Comparison of ENCODE assay signal across 11 cellular contexts in genomic region chr4:103204114-103204513, GRCh38. TPM values are rescaled to one million over a fixed set of nuclear protein-coding genes. Genes with fewer than 3 reads are reported as not detected.
A peak's percentile ranks its signal among the peaks of the same experiment; 100 is the strongest.
DNase-seq lines count a peak whose midpoint lies in the region; ATAC-seq and TF ChIP-seq lines count a peak whose summit lies in the region.
"Had no signal": no experiment of that assay in that cellular context is flagged by ENCODE, and none has a peak within 500 bp of the region (broad histone marks: within the 10 kb centered on the region; RNA-seq: fewer than 3 reads in every experiment).

No MANE protein-coding gene starts in this region.

- ATAC-seq in stimulated activated memory B cell treated with anti-CD40 and anti-IgM and Interleukin-4, amounts not matched to agents 10 μg/mL and 1 μg/mL and 100 μg/mL, for 72 hours: no peak
- no peak for ATAC-seq in GM18519 (IDR thresholded peaks at IDR 0.05; ENCODE audit: low FRiP score, unreplicated experiment)

- H4K20me1 ChIP-seq in KMS-11 (ENCODE audit: insufficient read depth): no peaks in the 10 kb centered on the region

- no peaks in the 10 kb centered on the region for H3K36me3 Mint-ChIP-seq in stimulated activated memory B cell treated with anti-CD40 and anti-IgM and Interleukin-4, amounts not matched to agents 10 μg/mL and 1 μg/mL and 100 μg/mL, for 72 hours

- no peak overlapping the region for H3K27ac Mint-ChIP-seq in stimulated activated memory B cell treated with anti-CD40 and anti-IgM and Interleukin-4, amounts not matched to agents 10 μg/mL and 1 μg/mL and 100 μg/mL, for 72 hours
- H3K27ac Mint-ChIP-seq: activated T-helper 2 cell treated with anti-CD3 and anti-CD28 coated beads, Interferon-gamma antibody, Interleukin-2, Interleukin-4, amounts not matched to agents 10 μg/mL and 5 μg/mL and 100 μg/mL, durations not matched to agents 14 hours and 24 hours and 36 hours had no signal

- no peaks in the 10 kb centered on the region for H3K4me1 Mint-ChIP-seq in stimulated activated memory B cell treated with anti-CD40 and anti-IgM and Interleukin-4, amounts not matched to agents 10 μg/mL and 1 μg/mL and 100 μg/mL, for 72 hours

- H3K4me3 ChIP-seq in KMS-11 (IDR thresholded peaks at IDR 0.05; ENCODE audit: insufficient read depth, low read depth, low read length) (no peak overlapping the region), WERI-Rb-1 (ENCODE audit: low read depth, low read length) (no peak overlapping the region), liver (ENCODE audit: low read depth in 1 of 3, low read length in 3 of 3) (no peak overlapping the region)
- H3K4me3 ChIP-seq: esophagus muscularis mucosa, SJCRH30 had no signal

- H3K4me1 ChIP-seq in KMS-11 (ENCODE audit: low read depth, poor library complexity, severe bottlenecking) (no peaks in the 10 kb centered on the region), liver (ENCODE audit: control insufficient read depth in 4 of 4, insufficient read depth in 4 of 4, low read length in 3 of 4) (no peaks in the 10 kb centered on the region)
- H3K4me1 ChIP-seq: SJCRH30 had no signal

- H3K4me3 Mint-ChIP-seq in stimulated activated memory B cell treated with anti-CD40 and anti-IgM and Interleukin-4, amounts not matched to agents 10 μg/mL and 1 μg/mL and 100 μg/mL, for 72 hours: no peak overlapping the region

- H3K4me2 ChIP-seq in KMS-11: no peak overlapping the region

- peak; percentile 44 for TF ChIP-seq CTCF in KMS-11 (conservative IDR thresholded peaks at IDR 0.05; ENCODE audit: low read depth, low read length)
- peak; percentile 32; the same call in 1 of the 2 replicates for TF ChIP-seq CTCF in WERI-Rb-1 (IDR thresholded peaks at IDR 0.05; ENCODE audit: low read depth, low read length)
- TF ChIP-seq CTCF in liver (IDR thresholded peaks at IDR 0.05; ENCODE audit: low read depth, low read length, missing input control): peak; percentile 38

- WGBS in liver: 39% methylated on average over 1 of the region's 1 CpG

- H3K27ac ChIP-seq in KMS-11 (no peak overlapping the region), WERI-Rb-1 (no peak overlapping the region), liver (ENCODE audit: low read depth in 1 of 2, low read length in 2 of 2) (no peak overlapping the region)
- H3K27ac ChIP-seq: esophagus muscularis mucosa, SJCRH30 had no signal

- H3K9me3 ChIP-seq in WERI-Rb-1 (ENCODE audit: severe bottlenecking) (no peaks in the 10 kb centered on the region), liver (ENCODE audit: control insufficient read depth in 4 of 4, low read length in 3 of 4) (no peaks in the 10 kb centered on the region)
- H3K9me3 ChIP-seq: esophagus muscularis mucosa, SJCRH30 had no signal

- H3K27me3 ChIP-seq in KMS-11 (ENCODE audit: insufficient read depth, low read depth) (no peaks in the 10 kb centered on the region), WERI-Rb-1 (ENCODE audit: insufficient read depth, low read depth, severe bottlenecking) (no peaks in the 10 kb centered on the region), liver (ENCODE audit: control insufficient read depth in 4 of 4, insufficient read depth in 4 of 4, low read length in 3 of 4) (no peaks in the 10 kb centered on the region)
- H3K27me3 ChIP-seq: SJCRH30 had no signal

- H3K27me3 Mint-ChIP-seq in stimulated activated memory B cell treated with anti-CD40 and anti-IgM and Interleukin-4, amounts not matched to agents 10 μg/mL and 1 μg/mL and 100 μg/mL, for 72 hours: peaks cover 16% of the 10 kb centered on the region

- TF ChIP-seq RAD21 in liver (IDR thresholded peaks at IDR 0.05): peak; percentile 83 to 84

- no peak overlapping the region for H2AFZ ChIP-seq in KMS-11 (ENCODE audit: low read depth)

- H3K36me3 ChIP-seq in KMS-11 (ENCODE audit: insufficient read depth): no peaks in the 10 kb centered on the region
- H3K36me3 ChIP-seq in WERI-Rb-1: no peaks in the 10 kb centered on the region
- H3K36me3 ChIP-seq in liver (ENCODE audit: control insufficient read depth in 4 of 4, insufficient read depth in 3 of 4, low read depth in 1 of 4, low read length in 3 of 4): no peaks in the 10 kb centered on the region
- H3K36me3 ChIP-seq: esophagus muscularis mucosa, SJCRH30 had no signal

- DNase-seq in DMS114 treated with DMSO at 0.1 percent for 48 hours (lab: John Stamatoyannopoulos, UW; ENCODE audit: unreplicated experiment) (peak; percentile 11), WERI-Rb-1 (no peak), HuH-7.5 (ENCODE audit: low spot score) (no peak), activated gamma-delta T cell treated with Interleukin-2 at 50 U/mL for 16 hours (no peak)

- no peaks in the 10 kb centered on the region for H3K79me2 ChIP-seq in KMS-11 (ENCODE audit: insufficient read depth, low read depth)

- H3K9ac ChIP-seq in KMS-11: no peak overlapping the region
- no peak overlapping the region for H3K9ac ChIP-seq in liver (ENCODE audit: low read depth in 1 of 2, low read length in 2 of 2)

- H3K9me3 Mint-ChIP-seq in stimulated activated memory B cell treated with anti-CD40 and anti-IgM and Interleukin-4, amounts not matched to agents 10 μg/mL and 1 μg/mL and 100 μg/mL, for 72 hours: no peaks in the 10 kb centered on the region
- H3K9me3 Mint-ChIP-seq: activated T-helper 2 cell treated with anti-CD3 and anti-CD28 coated beads, Interferon-gamma antibody, Interleukin-2, Interleukin-4, amounts not matched to agents 10 μg/mL and 5 μg/mL and 100 μg/mL, durations not matched to agents 14 hours and 24 hours and 36 hours had no signal

TF ChIP-seq in liver, 16 proteins besides CTCF, POLR2A, EP300 and RAD21:
- TF ChIP-seq REST (IDR thresholded peaks at IDR 0.05): no peak
- no peak for TF ChIP-seq FOXA1 (IDR thresholded peaks at IDR 0.05)
- no peak for TF ChIP-seq SP1 (IDR thresholded peaks at IDR 0.05)
- TF ChIP-seq YY1 (IDR thresholded peaks at IDR 0.05): no peak
- TF ChIP-seq HNF4A (conservative IDR thresholded peaks at IDR 0.05): no peak
- TF ChIP-seq MAX (IDR thresholded peaks at IDR 0.05): no peak
- no peak for TF ChIP-seq NR2F2 (IDR thresholded peaks at IDR 0.05)
- TF ChIP-seq FOXA2 (IDR thresholded peaks at IDR 0.05): no peak
- TF ChIP-seq HNF4G (IDR thresholded peaks at IDR 0.05): no peak
- no peak for TF ChIP-seq ZBTB33 (IDR thresholded peaks at IDR 0.05)
- TF ChIP-seq GABPA (IDR thresholded peaks at IDR 0.05 in 1 of 2, conservative IDR thresholded peaks at IDR 0.05 in 1 of 2): no peak
- TF ChIP-seq RXRA (IDR thresholded peaks at IDR 0.05): no peak
- no peak for TF ChIP-seq EGR1 (IDR thresholded peaks at IDR 0.05; ENCODE audit: low read depth in 2 of 2)
- TF ChIP-seq JUND (IDR thresholded peaks at IDR 0.05): no peak
- no peak for TF ChIP-seq TAF1 (conservative IDR thresholded peaks at IDR 0.05)
- no peak for TF ChIP-seq ATF3 (IDR thresholded peaks at IDR 0.05)
TF ChIP-seq in liver: peak in this region for 0.

RNA-seq across cellular contexts. Expression of gene CENPE, which starts 6.0 kb away (rescaled TPM):
- 10 to 100 TPM in 1 of 2 donors, under 1 TPM in 1; 0.25 to 20.9 TPM for total RNA-seq in liver
- polyA plus RNA-seq in liver: under 1 TPM; 0.58 to 0.87 TPM
